Comparison of ENCODE assay signal across 8 cellular contexts in the genomic region with DNA sequence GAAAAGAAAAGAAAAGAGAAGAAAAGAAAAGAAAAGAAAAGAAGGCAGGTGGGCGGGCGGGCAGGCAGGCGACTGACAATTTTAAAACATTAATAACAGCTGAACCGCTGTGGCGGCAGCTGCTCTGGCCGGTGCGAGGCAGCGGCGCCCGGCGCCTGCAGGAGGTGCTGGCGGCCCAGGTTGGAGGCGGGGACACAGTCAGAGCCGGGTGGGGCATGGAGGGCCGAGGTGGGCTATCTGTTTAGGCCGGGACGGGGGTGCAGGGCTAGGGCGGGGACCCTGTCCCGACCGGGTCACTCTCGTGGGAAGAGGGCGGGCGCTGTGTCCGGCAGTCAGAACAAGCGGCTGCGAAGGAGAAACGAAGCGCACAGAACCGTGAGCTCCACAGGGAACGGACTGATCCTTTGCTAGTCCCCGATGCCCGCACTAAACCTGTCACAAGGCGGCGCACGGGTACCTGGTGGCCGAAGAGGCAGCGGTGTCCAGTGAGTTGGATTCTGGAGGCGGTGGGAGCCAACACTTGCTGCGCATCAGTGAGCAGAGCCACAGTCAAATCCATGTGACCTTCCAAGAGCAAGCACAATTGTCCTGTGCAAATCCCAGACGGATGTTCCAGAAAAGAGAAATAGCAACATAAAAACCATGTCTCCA. TPM values are rescaled to one million over a fixed set of nuclear protein-coding genes. Genes with fewer than 3 reads are reported as not detected.
DNase-seq lines count a peak whose midpoint lies in the region; ATAC-seq, FAIRE-seq and TF ChIP-seq lines count a peak whose summit lies in the region.

No MANE protein-coding gene starts in this region.

- no peak for FAIRE-seq in D721Med (lab: Jason Lieb, UNC)

- ATAC-seq in GM21390 (IDR thresholded peaks at IDR 0.05; ENCODE audit: unreplicated experiment), result peak; percentile 98
- peak; percentile 88 for ATAC-seq in esophagus mucosa

- TF ChIP-seq CTCF in D721Med (IDR thresholded peaks at IDR 0.05; ENCODE audit: insufficient read depth, missing control alignments), result peak; percentile 51

- DNase-seq in D721Med (ENCODE audit: insufficient read length, low spot score), result peak; percentile 53
- DNase-seq in HT-29 (ENCODE audit: low spot score), result peak; percentile 84
- peak; percentile 68 for DNase-seq in NOMO-1 treated with DMSO at 0.1 percent for 48 hours (lab: John Stamatoyannopoulos, UW; ENCODE audit: unreplicated experiment)
- peak; percentile 64 to 74 for DNase-seq in activated T-cell treated with anti-CD3 and anti-CD28 coated beads, Interleukin-2, amount 50 U/mL, for 48 hours
- DNase-seq in mucosa of gallbladder (ENCODE audit: low spot score), result peak; percentile 82
- DNase-seq in stimulated activated CD8-positive, alpha-beta memory T cell treated with anti-CD3 and anti-CD28 coated beads, Interleukin-7, amount 100 ng/mL, for 48 hours (ENCODE audit: extremely low read depth in 1 of 2, low read depth in 1 of 2), result peak; percentile 28 to 37

RNA-seq across cellular contexts. Expression of a gene that starts 13.6 kb away (rescaled TPM):
- 0.16 TPM in 1 of 2 replicates, not detected in the other for total RNA-seq in HT-29 (2014; rRNA removed; shearing (Covaris generic))
- total RNA-seq in esophagus mucosa (0.08 TPM), mucosa of gallbladder (265 TPM)

RNA-seq across cellular contexts. Expression of a gene that starts 50.5 kb away (rescaled TPM):
- 2.0 and 2.1 TPM in 2 replicates for total RNA-seq in HT-29 (2014; rRNA removed; shearing (Covaris generic))
- total RNA-seq in esophagus mucosa, result 5.1 TPM
- total RNA-seq in mucosa of gallbladder, result 61.4 TPM

RNA-seq across cellular contexts. Expression of a gene that starts 50.8 kb away (rescaled TPM):
- total RNA-seq in HT-29 (2014; rRNA removed; shearing (Covaris generic)), result 7.4 and 10.4 TPM in 2 replicates
- 6.9 TPM for total RNA-seq in esophagus mucosa
- total RNA-seq in mucosa of gallbladder, result 12.1 TPM

Comparison
In these comparisons a context has a peak if more than half of its experiments do, and no peak if none do; other contexts are left out.
1. Peak in every context shown above with its lines: DNase-seq and ATAC-seq.
2. DNase-seq: peak in every context shown above with its lines; median percentile 84 in HT-29; 82 in mucosa of gallbladder; 69 in activated T-cell treated with anti-CD3 and anti-CD28 coated beads, Interleukin-2, amount 50 U/mL, for 48 hours; 68 in NOMO-1 treated with DMSO at 0.1 percent for 48 hours; 53 in D721Med; 32 in stimulated activated CD8-positive, alpha-beta memory T cell treated with anti-CD3 and anti-CD28 coated beads, Interleukin-7, amount 100 ng/mL, for 48 hours.
3. RNA of a gene that starts 13.6 kb away (total RNA-seq): 265 TPM in mucosa of gallbladder (single experiment); 0.08 TPM in esophagus mucosa (single experiment) and 0.16 TPM in HT-29; every median in the first group is over 100 times any median in the second.
4. RNA of a gene that starts 50.5 kb away (total RNA-seq): 61.4 TPM in mucosa of gallbladder (single experiment); 5.1 TPM in esophagus mucosa (single experiment) and 2.0 to 2.1 TPM in HT-29; every median in the first group is over 10 times any median in the second.